1 cellular context compared by ENCODE assay signal in the genomic region with DNA sequence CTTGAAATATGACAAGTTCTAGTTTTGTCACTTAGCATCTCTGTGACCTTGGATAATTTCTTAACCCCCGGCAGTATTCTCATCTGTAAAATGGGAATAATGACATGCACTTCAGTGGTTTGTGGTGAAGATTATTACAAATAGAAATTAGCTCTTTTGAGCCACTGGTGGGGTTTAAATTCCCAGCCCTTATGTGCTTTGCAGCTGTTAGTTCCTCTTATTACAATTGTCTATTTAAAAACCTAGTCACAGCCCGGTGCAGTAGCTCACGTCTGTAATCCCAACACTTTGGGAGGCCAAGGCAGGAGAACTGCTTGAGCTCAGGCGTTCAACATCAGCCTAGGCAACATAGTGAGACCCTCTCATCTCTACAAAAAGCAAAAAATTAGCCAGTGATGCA.
TF ChIP-seq lines count a peak whose summit lies in the region.

No MANE protein-coding gene starts in this region.

TF ChIP-seq in IMR-90, 13 proteins besides CTCF, POLR2A, EP300 and RAD21 (continued from another document):
- TF ChIP-seq MAFK (IDR thresholded peaks at IDR 0.05; ENCODE audit: low read depth, low read length): no peak
- TF ChIP-seq CEBPB (IDR thresholded peaks at IDR 0.05; ENCODE audit: low read depth, low read length): no peak
- TF ChIP-seq FOS (IDR thresholded peaks at IDR 0.05; ENCODE audit: low read depth, low read length): no peak
- no peak for TF ChIP-seq MXI1 (IDR thresholded peaks at IDR 0.05; ENCODE audit: borderline replicate concordance, low read depth, low read length)
- no peak for TF ChIP-seq NFE2L2 (IDR thresholded peaks at IDR 0.05; ENCODE audit: low read depth, low read length)
- TF ChIP-seq BHLHE40 (IDR thresholded peaks at IDR 0.05; ENCODE audit: low read depth, low read length): no peak
- TF ChIP-seq, protein P1, sequence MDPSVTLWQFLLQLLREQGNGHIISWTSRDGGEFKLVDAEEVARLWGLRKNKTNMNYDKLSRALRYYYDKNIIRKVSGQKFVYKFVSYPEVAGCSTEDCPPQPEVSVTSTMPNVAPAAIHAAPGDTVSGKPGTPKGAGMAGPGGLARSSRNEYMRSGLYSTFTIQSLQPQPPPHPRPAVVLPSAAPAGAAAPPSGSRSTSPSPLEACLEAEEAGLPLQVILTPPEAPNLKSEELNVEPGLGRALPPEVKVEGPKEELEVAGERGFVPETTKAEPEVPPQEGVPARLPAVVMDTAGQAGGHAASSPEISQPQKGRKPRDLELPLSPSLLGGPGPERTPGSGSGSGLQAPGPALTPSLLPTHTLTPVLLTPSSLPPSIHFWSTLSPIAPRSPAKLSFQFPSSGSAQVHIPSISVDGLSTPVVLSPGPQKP (IDR thresholded peaks at IDR 0.05; ENCODE audit: borderline replicate concordance, low read depth, low read length): no peak
- TF ChIP-seq RFX5 (IDR thresholded peaks at IDR 0.05; ENCODE audit: low read depth, low read length): no peak
- TF ChIP-seq, protein P2, sequence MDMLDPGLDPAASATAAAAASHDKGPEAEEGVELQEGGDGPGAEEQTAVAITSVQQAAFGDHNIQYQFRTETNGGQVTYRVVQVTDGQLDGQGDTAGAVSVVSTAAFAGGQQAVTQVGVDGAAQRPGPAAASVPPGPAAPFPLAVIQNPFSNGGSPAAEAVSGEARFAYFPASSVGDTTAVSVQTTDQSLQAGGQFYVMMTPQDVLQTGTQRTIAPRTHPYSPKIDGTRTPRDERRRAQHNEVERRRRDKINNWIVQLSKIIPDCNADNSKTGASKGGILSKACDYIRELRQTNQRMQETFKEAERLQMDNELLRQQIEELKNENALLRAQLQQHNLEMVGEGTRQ (IDR thresholded peaks at IDR 0.05; ENCODE audit: low read depth, low read length): no peak
- TF ChIP-seq SMC3 (IDR thresholded peaks at IDR 0.05; ENCODE audit: low read depth, low read length): no peak
- TF ChIP-seq MAZ (IDR thresholded peaks at IDR 0.05; ENCODE audit: borderline replicate concordance, low read depth, low read length): no peak
